ENCODE assay signal across 8 cellular contexts in the genomic region with DNA sequence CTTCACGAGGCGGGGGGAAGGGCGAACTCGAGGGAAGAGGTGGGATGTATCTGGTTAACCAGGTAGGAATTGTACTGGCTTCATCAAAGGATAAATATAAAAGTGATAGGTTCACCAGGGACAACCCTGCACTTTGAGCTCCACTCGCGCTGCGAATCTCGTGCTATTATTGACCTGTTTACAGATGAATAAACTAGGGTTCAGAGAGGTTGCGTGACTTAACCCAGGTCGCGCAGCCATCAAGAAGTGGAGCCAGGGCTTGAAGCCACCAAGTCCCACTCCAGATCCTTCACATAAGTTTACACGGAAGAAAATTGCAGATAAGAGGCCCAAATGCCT. TPM values are rescaled to one million over a fixed set of nuclear protein-coding genes. Genes with fewer than 3 reads are reported as not detected.
A peak's percentile ranks its signal among the peaks of the same experiment; 100 is the strongest.
DNase-seq lines count a peak whose midpoint lies in the region; TF ChIP-seq lines count a peak whose summit lies in the region.

No MANE protein-coding gene starts in this region.

- H3K4me3 ChIP-seq in BE2C (ENCODE audit: low read depth, low read length) = peak overlapping the region; percentile 61
- H3K4me3 ChIP-seq in Karpas-422 (ENCODE audit: low read length) = peak overlapping the region; percentile 46; the same call in 1 of the 2 replicates
- H3K4me3 ChIP-seq in duodenal mucosa (ENCODE audit: low read depth in 1 of 2, low read length in 2 of 2) = peak overlapping the region; percentile 67

- H3K9ac ChIP-seq in Karpas-422 (ENCODE audit: low read length) = no peak overlapping the region
- peak overlapping the region in 1 of 2 donors; percentile 15 for H3K9ac ChIP-seq in duodenal mucosa (ENCODE audit: low read depth in 1 of 2, low read length in 2 of 2)

- H3K79me2 ChIP-seq in Karpas-422 (ENCODE audit: low read length) = no peaks in the 10 kb centered on the region

- peaks cover 20% of the 10 kb centered on the region for H3K4me1 Mint-ChIP-seq in nephron

- H3K9me2 ChIP-seq in Karpas-422 (replicated peaks; ENCODE audit: insufficient read depth, low read length) = no peaks in the 10 kb centered on the region

- H3K36me3 ChIP-seq in BE2C = no peaks in the 10 kb centered on the region
- H3K36me3 ChIP-seq in Karpas-422 (ENCODE audit: insufficient read depth, low read length) = no peaks in the 10 kb centered on the region
- no peaks in the 10 kb centered on the region for H3K36me3 ChIP-seq in duodenal mucosa (ENCODE audit: control insufficient read depth in 1 of 2, insufficient read depth in 2 of 2, low read length in 2 of 2)

- H3K9me3 Mint-ChIP-seq in nephron = no peaks in the 10 kb centered on the region

- peak overlapping the region; percentile 67 for H3K4me2 ChIP-seq in Karpas-422 (ENCODE audit: low read depth, low read length, poor library complexity, severe bottlenecking)

- H3K27ac ChIP-seq in Karpas-422 (ENCODE audit: low read length) = no peak overlapping the region
- no peak overlapping the region for H3K27ac ChIP-seq in duodenal mucosa (ENCODE audit: low read depth, low read length)

- H3K4me3 Mint-ChIP-seq in nephron = peak overlapping the region; percentile 81 to 83 (median 82)

- H3K27me3 ChIP-seq in BE2C (no peaks in the 10 kb centered on the region), Karpas-422 (ENCODE audit: low read length) (no peaks in the 10 kb centered on the region), duodenal mucosa (ENCODE audit: control insufficient read depth in 1 of 2, insufficient read depth in 2 of 2, low read length in 2 of 2) (peaks cover 20 to 22% of the 10 kb centered on the region in 2 donors)

- H3K9me3 ChIP-seq in BE2C = no peaks in the 10 kb centered on the region
- no peaks in the 10 kb centered on the region for H3K9me3 ChIP-seq in Karpas-422 (ENCODE audit: low read length)
- H3K9me3 ChIP-seq in duodenal mucosa (ENCODE audit: control insufficient read depth in 1 of 2, low read length in 2 of 2) = no peaks in the 10 kb centered on the region

- TF ChIP-seq CTCF in BE2C (IDR thresholded peaks at IDR 0.05; ENCODE audit: low read depth, low read length) (no peak), nephron (IDR thresholded peaks at IDR 0.05; ENCODE audit: unreplicated experiment in 3 of 3) (no peak)

- peak overlapping the region; percentile 84 to 96 (median 92) for H3K27ac Mint-ChIP-seq in nephron

- no peak overlapping the region for H2AFZ ChIP-seq in Karpas-422 (ENCODE audit: low read length)

- no peaks in the 10 kb centered on the region; the same call in 1 of the 2 replicates for H3K4me1 ChIP-seq in BE2C
- peaks cover 8% of the 10 kb centered on the region for H3K4me1 ChIP-seq in Karpas-422 (ENCODE audit: low read length)
- H3K4me1 ChIP-seq in duodenal mucosa (ENCODE audit: control insufficient read depth in 1 of 2, insufficient read depth in 2 of 2, low read length in 2 of 2) = peaks cover 4 to 20% of the 10 kb centered on the region in 2 donors

- no peaks in the 10 kb centered on the region for H4K20me1 ChIP-seq in Karpas-422 (ENCODE audit: insufficient read depth, low read depth, low read length)

- DNase-seq in BE2C (no peak), Karpas-422 (no peak), HuH-7.5 (ENCODE audit: low spot score) (no peak), GM19240 (ENCODE audit: insufficient read length, low spot score) (no peak), NCI-H1092 treated with DMSO at 0.1 percent for 48 hours (lab: John Stamatoyannopoulos, UW) (no peak), NCI-H1417 treated with DMSO at 0.1 percent for 48 hours (lab: John Stamatoyannopoulos, UW) (no peak)

- peaks cover 15% of the 10 kb centered on the region for H3K36me3 Mint-ChIP-seq in nephron (ENCODE audit: low read depth)

- peaks cover 72% of the 10 kb centered on the region for H3K27me3 Mint-ChIP-seq in nephron (ENCODE audit: low read depth)

RNA-seq across cellular contexts. Expression of a gene that starts 1.4 kb away (rescaled TPM):
- not detected for polyA plus RNA-seq in BE2C (2012; ENCODE audit: insufficient read depth, insufficient read length, low read depth)
- not detected in 2 replicates for total RNA-seq in Karpas-422 (2014; rRNA removed; shearing (Covaris generic); ENCODE audit: low replicate concordance)
